8 cellular contexts compared by ENCODE assay signal in the genomic region with DNA sequence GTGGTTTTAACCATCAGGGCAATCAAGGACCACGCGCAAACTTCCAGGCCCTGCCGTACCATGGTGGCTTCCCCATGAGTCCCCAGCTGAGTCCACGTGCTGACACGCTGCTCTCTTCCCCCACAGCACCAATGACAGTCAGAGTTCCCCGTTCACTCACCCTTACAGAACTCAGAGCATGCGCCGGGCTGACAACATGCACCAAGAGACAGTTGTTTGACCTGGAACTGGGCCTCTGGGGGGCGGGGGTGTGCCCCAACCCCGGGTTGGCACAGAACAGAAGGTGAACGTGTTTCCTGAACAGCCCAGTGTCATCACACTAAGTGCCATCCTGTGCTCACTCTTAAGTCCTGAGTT.
A peak's percentile ranks its signal among the peaks of the same experiment; 100 is the strongest.
DNase-seq lines count a peak whose midpoint lies in the region; ATAC-seq lines count a peak whose summit lies in the region.

No MANE protein-coding gene starts in this region.

- H3K27me3 Mint-ChIP-seq in central memory CD8-positive, alpha-beta T cell, result no peaks in the 10 kb centered on the region
- H3K27me3 Mint-ChIP-seq in stimulated activated naive CD8-positive, alpha-beta T cell treated with anti-CD3 and anti-CD28 coated beads, Interleukin-15, Interleukin-2, amounts not matched to agents 100 ng/mL and 50 ng/mL, for 24 hours, result no peaks in the 10 kb centered on the region

- peak; percentile 67 for DNase-seq in activated CD8-positive, alpha-beta memory T cell treated with anti-CD3 and anti-CD28 coated beads for 24 hours
- no peak for DNase-seq in activated CD8-positive, alpha-beta memory T cell treated with anti-CD3 and anti-CD28 coated beads, Interleukin-2, amount 50 U/mL, for 48 hours
- no peak for DNase-seq in central memory CD8-positive, alpha-beta T cell (ENCODE audit: low spot score in 2 of 2)
- no peak for DNase-seq in GOT3 (lab: John Stamatoyannopoulos, UW)
- DNase-seq in T-helper 1 cell, result no peak

- peak overlapping the region; percentile 64 for H3K27ac Mint-ChIP-seq in central memory CD8-positive, alpha-beta T cell (ENCODE audit: low read depth)
- peak overlapping the region; percentile 79 for H3K27ac Mint-ChIP-seq in stimulated activated naive CD8-positive, alpha-beta T cell treated with anti-CD3 and anti-CD28 coated beads, Interleukin-15, Interleukin-2, amounts not matched to agents 100 ng/mL and 50 ng/mL, for 24 hours

- no peaks in the 10 kb centered on the region for H3K9me3 Mint-ChIP-seq in central memory CD8-positive, alpha-beta T cell
- no peaks in the 10 kb centered on the region for H3K9me3 Mint-ChIP-seq in stimulated activated naive CD8-positive, alpha-beta T cell treated with anti-CD3 and anti-CD28 coated beads, Interleukin-15, Interleukin-2, amounts not matched to agents 100 ng/mL and 50 ng/mL, for 24 hours

- ATAC-seq in HG03108 (IDR thresholded peaks at IDR 0.05; ENCODE audit: unreplicated experiment) (peak; percentile 48), GM21447 (IDR thresholded peaks at IDR 0.05; ENCODE audit: unreplicated experiment) (no peak)
- peak; percentile 63 for ATAC-seq in central memory CD8-positive, alpha-beta T cell (replicated peaks; ENCODE audit: extremely low read depth, poor library complexity, severe bottlenecking)

- H3K36me3 Mint-ChIP-seq in central memory CD8-positive, alpha-beta T cell (ENCODE audit: insufficient read depth), result peaks cover 10% of the 10 kb centered on the region
- peaks cover 54% of the 10 kb centered on the region for H3K36me3 Mint-ChIP-seq in stimulated activated naive CD8-positive, alpha-beta T cell treated with anti-CD3 and anti-CD28 coated beads, Interleukin-15, Interleukin-2, amounts not matched to agents 100 ng/mL and 50 ng/mL, for 24 hours (ENCODE audit: low read depth)

- peak overlapping the region; percentile 50 for H3K4me3 Mint-ChIP-seq in central memory CD8-positive, alpha-beta T cell
- peak overlapping the region; percentile 6 for H3K4me3 Mint-ChIP-seq in stimulated activated naive CD8-positive, alpha-beta T cell treated with anti-CD3 and anti-CD28 coated beads, Interleukin-15, Interleukin-2, amounts not matched to agents 100 ng/mL and 50 ng/mL, for 24 hours

- peaks cover 98% of the 10 kb centered on the region for H3K4me1 Mint-ChIP-seq in central memory CD8-positive, alpha-beta T cell
- H3K4me1 Mint-ChIP-seq in stimulated activated naive CD8-positive, alpha-beta T cell treated with anti-CD3 and anti-CD28 coated beads, Interleukin-15, Interleukin-2, amounts not matched to agents 100 ng/mL and 50 ng/mL, for 24 hours (ENCODE audit: low read depth), result peaks cover 97% of the 10 kb centered on the region
